ENCODE assay signal across 17 cellular contexts in the genomic region with DNA sequence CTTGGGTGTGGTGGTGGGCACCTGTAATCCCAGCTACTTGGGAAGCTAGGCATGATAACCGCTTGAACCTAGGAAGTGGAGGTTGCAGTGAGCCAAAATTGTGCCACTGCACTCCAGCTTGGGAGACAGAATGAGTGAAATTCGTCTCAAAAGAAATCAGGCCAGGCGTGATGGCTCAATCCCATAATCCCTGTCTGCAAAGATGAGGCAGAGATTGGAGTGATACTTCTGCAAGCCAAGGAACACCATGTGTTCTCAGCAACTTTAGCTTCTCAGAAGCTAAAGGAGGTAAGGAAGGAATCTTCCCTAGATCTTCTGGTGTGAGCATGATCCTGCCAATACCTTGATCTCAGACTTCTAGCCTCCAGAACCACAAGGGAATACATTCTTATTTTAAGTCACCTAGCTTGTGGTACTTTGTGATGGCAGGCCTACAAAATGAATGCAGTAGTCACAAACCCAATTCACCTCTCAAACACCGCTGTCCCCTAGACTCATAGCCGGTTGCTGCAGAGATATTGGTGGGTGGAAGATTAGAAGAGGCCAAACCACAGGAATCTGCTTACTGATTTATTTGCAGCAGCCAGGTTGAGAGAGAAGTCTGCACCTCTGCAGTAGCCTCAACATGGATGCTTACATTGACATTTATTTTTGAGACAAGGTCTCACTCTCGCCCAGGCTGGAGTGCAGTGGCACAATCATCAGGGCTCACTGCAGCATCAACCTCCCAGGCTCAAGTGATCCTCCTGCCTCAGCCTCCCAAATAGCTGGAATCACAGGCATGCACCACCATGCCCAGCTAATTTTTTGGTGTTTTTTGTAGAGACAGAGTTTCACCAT. TPM values are rescaled to one million over a fixed set of nuclear protein-coding genes. Genes with fewer than 3 reads are reported as not detected.
DNase-seq lines count a peak whose midpoint lies in the region; ATAC-seq lines count a peak whose summit lies in the region.
"Had no signal": no experiment of that assay in that cellular context is flagged by ENCODE, and none has a peak within 500 bp of the region (broad histone marks: within the 10 kb centered on the region; RNA-seq: fewer than 3 reads in every experiment).

No MANE protein-coding gene starts in this region.

- H3K9me3 ChIP-seq in NT2/D1 (ENCODE audit: insufficient read depth, low read length): peaks cover 4% of the 10 kb centered on the region; the same call in 1 of the 2 replicates
- peaks cover 5% of the 10 kb centered on the region for H3K9me3 ChIP-seq in aorta (ENCODE audit: control insufficient read depth, low read length)
- H3K9me3 ChIP-seq: BE2C had no signal

- H3K27me3 ChIP-seq in NT2/D1 (ENCODE audit: insufficient read depth, insufficient read length): no peaks in the 10 kb centered on the region
- no peaks in the 10 kb centered on the region for H3K27me3 ChIP-seq in aorta (ENCODE audit: control insufficient read depth in 1 of 2, insufficient read depth in 2 of 2, low read length in 1 of 2)
- H3K27me3 ChIP-seq: BE2C had no signal

- WGBS in aorta, 2 donors: 60 to 86% methylated on average over 6 of the region's 6 CpGs

- H3K9ac ChIP-seq in NT2/D1 (ENCODE audit: insufficient read length, low read depth): no peak overlapping the region
- H3K9ac ChIP-seq: GM23248 had no signal

- no peaks in the 10 kb centered on the region for H3K4me1 ChIP-seq in NT2/D1 (ENCODE audit: insufficient read depth, insufficient read length)
- H3K4me1 ChIP-seq in aorta (ENCODE audit: control insufficient read depth in 1 of 2, insufficient read depth in 2 of 2, low read length in 2 of 2): no peaks in the 10 kb centered on the region
- H3K4me1 ChIP-seq: A549, BE2C, HAP-1 had no signal

- peaks cover 44% of the 10 kb centered on the region for H3K36me3 ChIP-seq in NT2/D1 (ENCODE audit: insufficient read depth, insufficient read length, low read length)
- H3K36me3 ChIP-seq in aorta (ENCODE audit: control insufficient read depth in 1 of 2, insufficient read depth in 2 of 2, low read length in 1 of 2): no peaks in the 10 kb centered on the region
- H3K36me3 ChIP-seq: BE2C, HAP-1 had no signal

- no peak for ATAC-seq in HG02588 (IDR thresholded peaks at IDR 0.05; ENCODE audit: unreplicated experiment)
- ATAC-seq in aorta (ENCODE audit: low FRiP score): no peak
- ATAC-seq: A549 had no signal

- DNase-seq in NT2/D1 (ENCODE audit: low read depth, low spot score): peak; percentile 46
- DNase-seq in astrocyte of the hippocampus (ENCODE audit: low read depth, low spot score): peak; percentile 23
- peak; percentile 59 for DNase-seq in mesenteric fat pad (ENCODE audit: low spot score)
- DNase-seq in COLO829 (ENCODE audit: low spot score): no peak
- no peak for DNase-seq in aorta
- DNase-seq: BE2C; CD4-positive, alpha-beta memory T cell; COR-L47; DMS153; DMS79 treated with DMSO at 0.1 percent for 48 hours; EL; GM23248 had no signal

- no peak overlapping the region for H3K27ac ChIP-seq in aorta (ENCODE audit: low read depth in 1 of 2, low read length in 2 of 2)
- H3K27ac ChIP-seq: A549, C4-2B, GM23248 had no signal

- H3K4me3 ChIP-seq in NT2/D1 (ENCODE audit: insufficient read length, low read depth) (no peak overlapping the region), aorta (ENCODE audit: low read length in 2 of 2) (no peak overlapping the region)
- H3K4me3 ChIP-seq: A549, GM23248, HAP-1 had no signal

- intact Hi-C loops in aorta (cut with DNase I): no loop called here

RNA-seq across cellular contexts. Expression of gene L1TD1, which starts 18.6 kb away (rescaled TPM):
- total RNA-seq in mesenteric fat pad (0.42 TPM), aorta (under 1 TPM; 0.68 to 0.84 TPM)
- under 1 TPM in 1 of 2 donors, not detected in 1; 0.10 TPM for polyA plus RNA-seq in aorta
- total RNA-seq: CD4-positive, alpha-beta memory T cell had no signal
- polyA plus RNA-seq: A549; AG04450; CD4-positive, alpha-beta memory T cell had no signal

Comparison
In these comparisons a context has a peak if more than half of its experiments do, and no peak if none do; other contexts are left out.
1. DNase-seq: peak in NT2/D1 (single experiment), astrocyte of the hippocampus (single experiment) and mesenteric fat pad (single experiment); none in COLO829 (single experiment) and aorta (0 of 2).